ENCODE assay signal across 18 cellular contexts in the genomic region with DNA sequence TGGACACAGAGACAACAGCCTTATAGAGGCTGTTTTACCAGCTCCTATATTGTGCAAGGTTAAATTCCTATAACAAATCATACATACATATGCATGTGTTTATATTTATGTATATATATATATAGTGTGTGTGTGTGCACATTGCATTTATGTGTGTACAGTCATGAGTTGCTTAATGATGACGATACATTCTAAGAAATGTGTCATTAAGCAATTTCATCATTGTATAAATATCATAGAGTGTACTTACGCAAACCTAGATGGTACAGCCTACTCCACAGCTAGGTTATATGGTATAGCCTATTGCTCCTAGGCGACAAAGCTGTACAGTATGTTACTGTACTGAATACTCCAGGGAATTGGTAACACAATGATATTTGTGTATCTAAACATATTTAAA. TPM values are rescaled to one million over a fixed set of nuclear protein-coding genes. Genes with fewer than 3 reads are reported as not detected.
DNase-seq lines count a peak whose midpoint lies in the region; ATAC-seq and TF ChIP-seq lines count a peak whose summit lies in the region.
"Had no signal": no experiment of that assay in that cellular context is flagged by ENCODE, and none has a peak within 500 bp of the region (broad histone marks: within the 10 kb centered on the region; RNA-seq: fewer than 3 reads in every experiment).

No MANE protein-coding gene starts in this region.

- no peak overlapping the region for H2AFZ ChIP-seq in smooth muscle cell (ENCODE audit: low read depth)

- intact Hi-C loops in body of pancreas (cut with DNase I): no loop called here

- no peak overlapping the region for H3K4me3 ChIP-seq in smooth muscle cell
- no peak overlapping the region for H3K4me3 ChIP-seq in body of pancreas
- H3K4me3 ChIP-seq: K562 had no signal

- no peaks in the 10 kb centered on the region for H3K79me2 ChIP-seq in smooth muscle cell (ENCODE audit: low read depth)

- no peaks in the 10 kb centered on the region for H3K27me3 Mint-ChIP-seq in mesothelial cell of epicardium (ENCODE audit: low read depth)

- H3F3A ChIP-seq in smooth muscle cell (ENCODE audit: low read depth): no peaks in the 10 kb centered on the region

- H3K27me3 ChIP-seq in smooth muscle cell (ENCODE audit: low read depth) (no peaks in the 10 kb centered on the region), body of pancreas (no peaks in the 10 kb centered on the region)
- H3K27me3 ChIP-seq: BE2C had no signal

- 91% methylated on average over 3 of the region's 3 CpGs for WGBS in smooth muscle cell (ENCODE audit: low lambda C conversion rate)
- 70 to 73% methylated on average over 3 of the region's 3 CpGs for WGBS in body of pancreas, 2 donors

- no peaks in the 10 kb centered on the region for H3K36me3 Mint-ChIP-seq in mesothelial cell of epicardium

- peaks cover 18% of the 10 kb centered on the region for H3K9me3 Mint-ChIP-seq in mesothelial cell of epicardium
- H3K9me3 Mint-ChIP-seq: HFFc6 had no signal

- TF ChIP-seq POLR2A in body of pancreas (IDR thresholded peaks at IDR 0.05): no peak

- no peak overlapping the region for H3K4me2 ChIP-seq in smooth muscle cell

- no peak for ATAC-seq in body of pancreas
- ATAC-seq: K562 had no signal

- H3K9me3 ChIP-seq in smooth muscle cell (replicated peaks; ENCODE audit: low read depth) (no peaks in the 10 kb centered on the region), body of pancreas (no peaks in the 10 kb centered on the region)
- H3K9me3 ChIP-seq: BE2C had no signal

- no peaks in the 10 kb centered on the region for H3K36me3 ChIP-seq in smooth muscle cell (ENCODE audit: low read depth)
- no peaks in the 10 kb centered on the region for H3K36me3 ChIP-seq in body of pancreas (replicated peaks in 1 of 2; ENCODE audit: insufficient read depth in 1 of 2, low read depth in 2 of 2)
- H3K36me3 ChIP-seq: BE2C had no signal

- H3K4me3 Mint-ChIP-seq in mesothelial cell of epicardium: no peak overlapping the region
- H3K4me3 Mint-ChIP-seq: HFFc6 had no signal

- no peak for TF ChIP-seq CTCF in mesothelial cell of epicardium (IDR thresholded peaks at IDR 0.05; ENCODE audit: unreplicated experiment)
- TF ChIP-seq CTCF in smooth muscle cell (IDR thresholded peaks at IDR 0.05; ENCODE audit: borderline replicate concordance, insufficient read depth, poor library complexity, severe bottlenecking): no peak
- no peak for TF ChIP-seq CTCF in body of pancreas (IDR thresholded peaks at IDR 0.05)

- DNase-seq in EL (peak; percentile 6), HCEC 1CT (peak; percentile 62), amniotic epithelial cell (ENCODE audit: low read depth) (peak; percentile 42), fibroblast of peridontal ligament (ENCODE audit: extremely low read depth) (peak; percentile 6), mesothelial cell of epicardium (ENCODE audit: low spot score in 2 of 2, unreplicated experiment in 2 of 2) (no peak), smooth muscle cell (lab: John Stamatoyannopoulos, UW; ENCODE audit: unreplicated experiment) (no peak), body of pancreas (no peak)
- DNase-seq: BE2C, H7, HFFc6, MM.1S, NCI-H1694, NCI-H2081 treated with DMSO at 0.1 percent for 48 hours, NCI-H2171 treated with DMSO at 0.1 percent for 48 hours, NCI-H524 treated with DMSO at 0.1 percent for 48 hours, NCI-H82, Right ventricle myocardium superior had no signal

- H3K9ac ChIP-seq in smooth muscle cell (ENCODE audit: low read depth): no peak overlapping the region

- no peak overlapping the region for H3K27ac Mint-ChIP-seq in mesothelial cell of epicardium
- H3K27ac Mint-ChIP-seq: HFFc6 had no signal

- H4K20me1 ChIP-seq in smooth muscle cell (ENCODE audit: low read depth): no peaks in the 10 kb centered on the region

- H3K27ac ChIP-seq in smooth muscle cell (ENCODE audit: low read depth) (no peak overlapping the region), body of pancreas (no peak overlapping the region)

- no peaks in the 10 kb centered on the region for H3K4me1 ChIP-seq in smooth muscle cell (ENCODE audit: low read depth)
- H3K4me1 ChIP-seq in body of pancreas: no peaks in the 10 kb centered on the region
- H3K4me1 ChIP-seq: BE2C had no signal

- H3K4me1 Mint-ChIP-seq in mesothelial cell of epicardium: no peaks in the 10 kb centered on the region

RNA-seq across cellular contexts. Expression of a gene that starts 30.1 kb away (rescaled TPM):
- total RNA-seq in mesothelial cell of epicardium: 53.7 to 54.2 TPM (median 53.8 TPM) in 3 replicates
- 44.5 and 45.6 TPM in 2 replicates for total RNA-seq in smooth muscle cell
- 12.1 and 16.2 TPM in 2 replicates for polyA plus RNA-seq in smooth muscle cell
- 10 to 100 TPM; 23.4 to 29.6 TPM for total RNA-seq in body of pancreas

Comparison
In these comparisons a context has a peak if more than half of its experiments do, and no peak if none do; other contexts are left out.
1. DNase-seq: peak in EL (single experiment), HCEC 1CT (single experiment), amniotic epithelial cell (single experiment) and fibroblast of peridontal ligament (single experiment); none in mesothelial cell of epicardium (0 of 2), smooth muscle cell (single experiment) and body of pancreas (0 of 4).